In the genomic region with DNA sequence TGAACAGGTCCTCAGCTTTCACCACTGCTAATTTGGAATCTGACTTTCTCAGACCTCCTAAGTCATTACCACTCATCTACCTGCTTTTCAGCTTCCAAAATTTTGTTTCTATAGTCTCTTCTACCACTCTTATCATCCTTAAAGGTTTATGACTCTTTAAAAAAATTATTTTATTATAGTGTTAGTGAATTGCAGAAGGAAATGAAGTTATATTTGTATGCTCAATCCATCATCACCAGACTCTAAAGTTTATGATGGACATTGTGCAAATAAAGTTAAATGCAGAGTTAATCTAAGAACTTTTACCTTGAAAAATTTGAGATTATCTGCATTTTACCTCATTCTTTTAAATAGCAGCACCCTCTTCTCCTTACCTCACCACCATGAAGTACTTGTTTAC, we compare ENCODE assay signal across 23 cellular contexts.
"Had no signal": no experiment of that assay in that cellular context is flagged by ENCODE, and none has a peak within 500 bp of the region (broad histone marks: within the 10 kb centered on the region; RNA-seq: fewer than 3 reads in every experiment).

No MANE protein-coding gene starts in this region.

- DNase-seq: naive thymus-derived CD4-positive, alpha-beta T cell; natural killer cell; occipital lobe; posterior cingulate gyrus; psoas muscle; right cardiac atrium; right lobe of liver; sigmoid colon; small intestine; stimulated activated CD4-positive, alpha-beta T cell treated with anti-CD3 and anti-CD28 coated beads, Interleukin-12 subunit alpha, Interleukin-12 subunit beta, amount 100 ng/mL, for 4 hours; stimulated activated CD4-positive, alpha-beta T cell treated with anti-CD3 and anti-CD28 coated beads, Interleukin-1b, Interleukin-23, amount 100 ng/mL, for 48 hours; stimulated activated CD4-positive, alpha-beta T cell treated with anti-CD3 and anti-CD28 coated beads, Interleukin-4, amount 100 ng/mL, for 1 hour; stimulated activated naive B cell treated with anti-CD40 and anti-IgM and Interleukin-4, amounts not matched to agents 10 μg/mL and 1 μg/mL and 100 μg/mL, for 72 hours; stimulated activated naive CD4-positive, alpha-beta T cell treated with Interleukin-2 at 50 U/mL for 16 hours; stomach; thyroid gland; upper lobe of right lung; uterus had no signal

- H3K27me3 ChIP-seq: neural progenitor cell, right lobe of liver, sigmoid colon, stomach, thyroid gland, tibial nerve, upper lobe of right lung, uterus had no signal

- H3K4me3 ChIP-seq: neural progenitor cell, psoas muscle, right lobe of liver, sigmoid colon, stomach, thoracic aorta, thyroid gland, tibial nerve, upper lobe of right lung, uterus had no signal

- ATAC-seq: naive thymus-derived CD4-positive, alpha-beta T cell; natural killer cell; psoas muscle; right cardiac atrium; right lobe of liver; stimulated activated effector memory CD8-positive, alpha-beta T cell treated with anti-CD3 and anti-CD28 coated beads, Interleukin-12 subunit alpha, Interleukin-12 subunit beta, amount 100 ng/mL, for 72 hours; stimulated activated naive B cell treated with anti-CD40 and anti-IgM and Interleukin-4, amounts not matched to agents 10 μg/mL and 1 μg/mL and 100 μg/mL, for 72 hours; upper lobe of right lung had no signal

- H3K9me3 ChIP-seq: psoas muscle, right lobe of liver, sigmoid colon, stomach, thoracic aorta, thyroid gland, tibial nerve, upper lobe of right lung, uterus had no signal

- H3K36me3 ChIP-seq: neural progenitor cell, right lobe of liver, sigmoid colon, stomach, thoracic aorta, thyroid gland, tibial nerve, upper lobe of right lung, uterus had no signal

- H3K4me1 ChIP-seq: neural progenitor cell, uterus had no signal

- FAIRE-seq: small intestine had no signal

- H3K27ac ChIP-seq: neural progenitor cell, parathyroid adenoma, psoas muscle, right lobe of liver, sigmoid colon, stomach, thoracic aorta, thyroid gland, tibial nerve, upper lobe of right lung, uterus had no signal
